9 cellular contexts compared by ENCODE assay signal in genomic region chr17:17725853-17726720, GRCh38. TPM values are rescaled to one million over a fixed set of nuclear protein-coding genes. Genes with fewer than 3 reads are reported as not detected.
A peak's percentile ranks its signal among the peaks of the same experiment; 100 is the strongest.
DNase-seq lines count a peak whose midpoint lies in the region; ATAC-seq and TF ChIP-seq lines count a peak whose summit lies in the region.
"Had no signal": no experiment of that assay in that cellular context is flagged by ENCODE, and none has a peak within 500 bp of the region (broad histone marks: within the 10 kb centered on the region; RNA-seq: fewer than 3 reads in every experiment).

No MANE protein-coding gene starts in this region.

- TF ChIP-seq CTCF in HCT116 (IDR thresholded peaks at IDR 0.05 in 2 of 3, conservative IDR thresholded peaks at IDR 0.05 in 1 of 3; ENCODE audit: borderline replicate concordance in 1 of 3, insufficient read depth in 1 of 3, low read depth in 2 of 3, low read length in 2 of 3) = no peak
- TF ChIP-seq CTCF in lower leg skin (IDR thresholded peaks at IDR 0.05) = no peak

- ATAC-seq in HCT116 (no peak), GM21825 (IDR thresholded peaks at IDR 0.05; ENCODE audit: unreplicated experiment) (no peak)
- no peak for ATAC-seq in stimulated activated naive B cell treated with anti-CD40 and anti-IgM and Interleukin-4, amounts not matched to agents 10 μg/mL and 1 μg/mL and 100 μg/mL, for 72 hours (replicated peaks)

- intact Hi-C loops in HCT116 (cut with micrococcal nuclease) (no loop called here), lower leg skin (cut with DNase I; ENCODE audit: low total_unique reads) (no loop called here)

- BruUV-seq in HCT116 (replicated peaks; lab: Mats Ljungman, UMichigan) = no TSS peak

- H3K27ac Mint-ChIP-seq in stimulated activated naive B cell treated with anti-CD40 and anti-IgM and Interleukin-4, amounts not matched to agents 10 μg/mL and 1 μg/mL and 100 μg/mL, for 72 hours = peak overlapping the region; percentile 57
- H3K27ac Mint-ChIP-seq: activated CD4-positive, alpha-beta T cell treated with anti-CD3 and anti-CD28 coated beads, Interleukin-2, amount 10 ng/mL, durations not matched to agents 7 days and 5 days had no signal

- no peaks in the 10 kb centered on the region for H3K9me3 Mint-ChIP-seq in stimulated activated naive B cell treated with anti-CD40 and anti-IgM and Interleukin-4, amounts not matched to agents 10 μg/mL and 1 μg/mL and 100 μg/mL, for 72 hours
- H3K9me3 Mint-ChIP-seq: activated CD4-positive, alpha-beta T cell treated with anti-CD3 and anti-CD28 coated beads, Interleukin-2, amount 10 ng/mL, durations not matched to agents 7 days and 5 days had no signal

- no peak overlapping the region for H3K4me2 ChIP-seq in HCT116 (ENCODE audit: low read length)

- H3K4me3 ChIP-seq in HCT116 (replicated peaks in 1 of 2; ENCODE audit: low read depth in 1 of 2, low read length in 2 of 2) = no peak overlapping the region
- peak overlapping the region; percentile 59; the same call in 1 of the 2 replicates for H3K4me3 ChIP-seq in iPS-20b (ENCODE audit: low read length)
- no peak overlapping the region for H3K4me3 ChIP-seq in lower leg skin (ENCODE audit: low read depth, poor library complexity, severe bottlenecking)

- H3K9ac ChIP-seq in HCT116 (ENCODE audit: low read length) (no peak overlapping the region), iPS-20b (ENCODE audit: low read depth, low read length) (no peak overlapping the region)

- no peaks in the 10 kb centered on the region for H3K9me3 ChIP-seq in HCT116 (ENCODE audit: control insufficient read depth in 1 of 2, insufficient read depth in 1 of 2, low read depth in 1 of 2, low read length in 2 of 2)
- H3K9me3 ChIP-seq in iPS-20b (ENCODE audit: insufficient read depth, low read depth, low read length) = no peaks in the 10 kb centered on the region
- H3K9me3 ChIP-seq: neutrophil had no signal

- no peak for TF ChIP-seq POLR2A in HCT116 (IDR thresholded peaks at IDR 0.05; ENCODE audit: borderline replicate concordance, extremely low read depth, insufficient read depth, insufficient read length)
- TF ChIP-seq POLR2A in lower leg skin (IDR thresholded peaks at IDR 0.05) = no peak

- H3K36me3 Mint-ChIP-seq in stimulated activated naive B cell treated with anti-CD40 and anti-IgM and Interleukin-4, amounts not matched to agents 10 μg/mL and 1 μg/mL and 100 μg/mL, for 72 hours = peaks cover 12 to 40% of the 10 kb centered on the region in 2 donors

- TF ChIP-seq RAD21 in HCT116 (IDR thresholded peaks at IDR 0.05; ENCODE audit: low read depth) = no peak

- peak overlapping the region; percentile 22; the same call in 1 of the 2 replicates for H3K27ac ChIP-seq in HCT116 (ENCODE audit: low read depth, low read length)
- no peak overlapping the region for H3K27ac ChIP-seq in iPS-20b (ENCODE audit: low read length)
- H3K27ac ChIP-seq: neutrophil had no signal

- H3K4me1 ChIP-seq in HCT116 (ENCODE audit: control insufficient read depth in 1 of 2, insufficient read depth in 2 of 2, low read length in 2 of 2) = peaks cover 27 to 47% of the 10 kb centered on the region in 2 experiments
- H3K4me1 ChIP-seq in iPS-20b (ENCODE audit: insufficient read depth, low read length) = peaks cover 14% of the 10 kb centered on the region; the same call in 1 of the 2 replicates

- H3K27me3 ChIP-seq in HCT116 (ENCODE audit: insufficient read depth, low read length) (no peaks in the 10 kb centered on the region), iPS-20b (ENCODE audit: insufficient read depth, low read length) (peaks cover 87% of the 10 kb centered on the region)

- RAD21 ChIA-PET in HCT116 (lab: Charles Lee; ENCODE audit: low non-redundant PET in 1 of 2, low total read pairs in 2 of 2, uncharacterized antibody in 2 of 2, unreplicated experiment in 2 of 2) = no interaction called here

- peaks cover 39 to 59% of the 10 kb centered on the region in 2 donors for H3K4me1 Mint-ChIP-seq in stimulated activated naive B cell treated with anti-CD40 and anti-IgM and Interleukin-4, amounts not matched to agents 10 μg/mL and 1 μg/mL and 100 μg/mL, for 72 hours

- H3K4me3 Mint-ChIP-seq in stimulated activated naive B cell treated with anti-CD40 and anti-IgM and Interleukin-4, amounts not matched to agents 10 μg/mL and 1 μg/mL and 100 μg/mL, for 72 hours = no peak overlapping the region

- in situ Hi-C loops in SK-MEL-5 (cut with HindIII; ENCODE audit: low pct_unique_long_range_greater_than_20kb, low sequenced_read_pairs) = no loop called here

- CTCF ChIA-PET in HCT116 (lab: Charles Lee) = no interaction called here

- H3K9me2 ChIP-seq in HCT116 (ENCODE audit: insufficient read depth) = no peaks in the 10 kb centered on the region

- H3K79me2 ChIP-seq in HCT116 (ENCODE audit: insufficient read depth, low read length) = peaks cover 60% of the 10 kb centered on the region

- peaks cover 22 to 23% of the 10 kb centered on the region in 2 donors for H3K27me3 Mint-ChIP-seq in stimulated activated naive B cell treated with anti-CD40 and anti-IgM and Interleukin-4, amounts not matched to agents 10 μg/mL and 1 μg/mL and 100 μg/mL, for 72 hours

- no peak overlapping the region for H2AFZ ChIP-seq in HCT116 (ENCODE audit: low read depth, low read length, poor library complexity, severe bottlenecking)

- H4K20me1 ChIP-seq in HCT116 (ENCODE audit: insufficient read depth) = no peaks in the 10 kb centered on the region; the same call in 1 of the 2 replicates

- WGBS in lower leg skin, 2 donors = 68 to 71% methylated on average over 9 of the region's 9 CpGs

- H3K36me3 ChIP-seq in HCT116 (ENCODE audit: control insufficient read depth in 1 of 2, insufficient read depth in 2 of 2, low read length in 2 of 2) = no peaks in the 10 kb centered on the region
- no peaks in the 10 kb centered on the region for H3K36me3 ChIP-seq in iPS-20b (ENCODE audit: insufficient read depth, low read depth, low read length)
- H3K36me3 ChIP-seq: neutrophil had no signal

- POLR2A ChIA-PET in HCT116 (lab: Charles Lee) = no interaction called here

- DNase-seq in HCT116 (ENCODE audit: low read depth, low spot score) (no peak), SK-MEL-5 (ENCODE audit: low read depth, low spot score) (peak; percentile 66), lower leg skin (ENCODE audit: low spot score in 2 of 2) (no peak), NCI-H187 (lab: John Stamatoyannopoulos, UW) (no peak)
- DNase-seq in stimulated activated naive B cell treated with anti-CD40 and anti-IgM and Interleukin-4, amounts not matched to agents 10 μg/mL and 1 μg/mL and 100 μg/mL, for 72 hours = no peak
- DNase-seq: activated CD4-positive, alpha-beta T cell treated with anti-CD3 and anti-CD28 coated beads, Interleukin-2, amount 10 ng/mL, durations not matched to agents 7 days and 5 days had no signal

TF ChIP-seq in HCT116, 20 proteins besides CTCF, POLR2A, EP300 and RAD21:
- no peak for TF ChIP-seq CEBPB (IDR thresholded peaks at IDR 0.05; ENCODE audit: low read depth)
- no peak for TF ChIP-seq FOSL1 (IDR thresholded peaks at IDR 0.05; ENCODE audit: low read depth)
- no peak for TF ChIP-seq ELF1 (IDR thresholded peaks at IDR 0.05; ENCODE audit: borderline replicate concordance, low read depth)
- no peak for TF ChIP-seq EZH2 (IDR thresholded peaks at IDR 0.05)
- TF ChIP-seq ATF3 (IDR thresholded peaks at IDR 0.05) = no peak
- TF ChIP-seq SRF (IDR thresholded peaks at IDR 0.05; ENCODE audit: low read depth) = no peak
- no peak for TF ChIP-seq JUND (IDR thresholded peaks at IDR 0.05)
- TF ChIP-seq ZBTB33 (IDR thresholded peaks at IDR 0.05; ENCODE audit: extremely low read depth, insufficient replicate concordance, low read length) = no peak
- TF ChIP-seq YY1 (IDR thresholded peaks at IDR 0.05; ENCODE audit: extremely low read depth, insufficient replicate concordance, low read depth, low read length) = no peak
- no peak for TF ChIP-seq SP1 (IDR thresholded peaks at IDR 0.05; ENCODE audit: low read depth)

RNA-seq across cellular contexts. Expression of gene RAI1, which starts 44.8 kb away (rescaled TPM):
- total RNA-seq in HCT116 (2021; ENCODE audit: unreplicated experiment) = 38.5 TPM
- polyA plus RNA-seq in HCT116 (2012) = 21.0 and 25.2 TPM in 2 replicates
- 9.4 and 15.9 TPM in 2 replicates for total RNA-seq in SK-MEL-5 (2014; rRNA removed; shearing (Covaris generic))
- polyA plus RNA-seq in SK-MEL-5 (2015; cell fraction: cytosol; rRNA removed) = 59.3 and 80.8 TPM in 2 replicates
- polyA plus RNA-seq in SK-MEL-5 (2015; cell fraction: nucleus; rRNA removed) = 57.7 and 83.7 TPM in 2 replicates
- 10 to 100 TPM; 19.4 to 38.2 (median 35.3) TPM for total RNA-seq in lower leg skin
